ENCODE assay signal across 2 cellular contexts in the genomic region with DNA sequence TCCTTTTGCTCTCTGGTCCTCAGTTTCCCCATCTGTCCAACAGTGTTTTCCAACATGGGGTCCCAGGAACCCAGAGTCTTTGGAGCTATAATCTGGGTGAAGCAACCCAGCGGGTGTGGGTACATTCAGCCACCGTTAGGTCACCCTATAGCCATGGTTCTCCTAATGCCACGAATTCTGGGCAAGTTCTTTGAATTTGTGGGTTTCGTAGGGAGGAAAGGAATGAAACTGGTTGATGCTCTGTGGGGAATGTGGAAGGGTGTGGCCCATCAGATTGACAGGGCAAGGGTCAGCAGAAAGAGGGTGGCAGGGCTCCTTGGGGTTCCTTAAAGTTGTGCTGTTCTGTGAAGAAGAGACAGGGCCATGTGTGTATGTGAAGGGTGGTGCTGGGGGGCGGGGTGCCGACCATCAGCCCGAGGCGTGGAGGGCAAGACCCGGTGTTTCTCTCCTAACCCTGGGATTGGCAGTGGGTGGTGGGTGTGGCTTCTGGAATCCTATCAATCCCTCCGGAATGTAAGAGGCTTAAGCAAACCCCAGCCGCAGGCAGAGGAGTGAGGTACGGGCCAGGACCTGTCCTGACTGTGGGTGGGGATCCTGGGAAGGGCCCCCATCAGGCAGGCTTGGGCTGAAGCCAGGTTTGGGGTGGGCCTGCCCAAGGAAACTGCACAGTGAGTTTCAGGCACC.
TF ChIP-seq lines count a peak whose summit lies in the region.

No MANE protein-coding gene starts in this region.

TF ChIP-seq in IMR-90, 13 proteins besides CTCF, POLR2A, EP300 and RAD21:
- TF ChIP-seq MAFK (IDR thresholded peaks at IDR 0.05; ENCODE audit: low read depth, low read length) (no peak), MXI1 (IDR thresholded peaks at IDR 0.05; ENCODE audit: borderline replicate concordance, low read depth, low read length) (no peak), SMC3 (IDR thresholded peaks at IDR 0.05; ENCODE audit: low read depth, low read length) (no peak), MAZ (IDR thresholded peaks at IDR 0.05; ENCODE audit: borderline replicate concordance, low read depth, low read length) (no peak), FOS (IDR thresholded peaks at IDR 0.05; ENCODE audit: low read depth, low read length) (no peak), CEBPB (IDR thresholded peaks at IDR 0.05; ENCODE audit: low read depth, low read length) (no peak), RCOR1 (IDR thresholded peaks at IDR 0.05; ENCODE audit: insufficient replicate concordance, low read length) (no peak), NFE2L2 (IDR thresholded peaks at IDR 0.05; ENCODE audit: low read depth, low read length) (no peak), RFX5 (IDR thresholded peaks at IDR 0.05; ENCODE audit: low read depth, low read length) (no peak), BHLHE40 (IDR thresholded peaks at IDR 0.05; ENCODE audit: low read depth, low read length) (no peak), CHD1 (IDR thresholded peaks at IDR 0.05; ENCODE audit: low read depth, low read length) (no peak)
- TF ChIP-seq, protein P1, sequence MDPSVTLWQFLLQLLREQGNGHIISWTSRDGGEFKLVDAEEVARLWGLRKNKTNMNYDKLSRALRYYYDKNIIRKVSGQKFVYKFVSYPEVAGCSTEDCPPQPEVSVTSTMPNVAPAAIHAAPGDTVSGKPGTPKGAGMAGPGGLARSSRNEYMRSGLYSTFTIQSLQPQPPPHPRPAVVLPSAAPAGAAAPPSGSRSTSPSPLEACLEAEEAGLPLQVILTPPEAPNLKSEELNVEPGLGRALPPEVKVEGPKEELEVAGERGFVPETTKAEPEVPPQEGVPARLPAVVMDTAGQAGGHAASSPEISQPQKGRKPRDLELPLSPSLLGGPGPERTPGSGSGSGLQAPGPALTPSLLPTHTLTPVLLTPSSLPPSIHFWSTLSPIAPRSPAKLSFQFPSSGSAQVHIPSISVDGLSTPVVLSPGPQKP (IDR thresholded peaks at IDR 0.05; ENCODE audit: borderline replicate concordance, low read depth, low read length) = no peak
- TF ChIP-seq, protein P2, sequence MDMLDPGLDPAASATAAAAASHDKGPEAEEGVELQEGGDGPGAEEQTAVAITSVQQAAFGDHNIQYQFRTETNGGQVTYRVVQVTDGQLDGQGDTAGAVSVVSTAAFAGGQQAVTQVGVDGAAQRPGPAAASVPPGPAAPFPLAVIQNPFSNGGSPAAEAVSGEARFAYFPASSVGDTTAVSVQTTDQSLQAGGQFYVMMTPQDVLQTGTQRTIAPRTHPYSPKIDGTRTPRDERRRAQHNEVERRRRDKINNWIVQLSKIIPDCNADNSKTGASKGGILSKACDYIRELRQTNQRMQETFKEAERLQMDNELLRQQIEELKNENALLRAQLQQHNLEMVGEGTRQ (IDR thresholded peaks at IDR 0.05; ENCODE audit: low read depth, low read length) = no peak

TF ChIP-seq in SK-N-SH treated with all-trans-retinoic acid at 6 μM for 48 hours, 23 proteins besides CTCF, POLR2A, EP300 and RAD21:
- no peak for TF ChIP-seq ZFP30 (CRISPR knock-in tag; IDR thresholded peaks at IDR 0.05)
- TF ChIP-seq, protein P3, sequence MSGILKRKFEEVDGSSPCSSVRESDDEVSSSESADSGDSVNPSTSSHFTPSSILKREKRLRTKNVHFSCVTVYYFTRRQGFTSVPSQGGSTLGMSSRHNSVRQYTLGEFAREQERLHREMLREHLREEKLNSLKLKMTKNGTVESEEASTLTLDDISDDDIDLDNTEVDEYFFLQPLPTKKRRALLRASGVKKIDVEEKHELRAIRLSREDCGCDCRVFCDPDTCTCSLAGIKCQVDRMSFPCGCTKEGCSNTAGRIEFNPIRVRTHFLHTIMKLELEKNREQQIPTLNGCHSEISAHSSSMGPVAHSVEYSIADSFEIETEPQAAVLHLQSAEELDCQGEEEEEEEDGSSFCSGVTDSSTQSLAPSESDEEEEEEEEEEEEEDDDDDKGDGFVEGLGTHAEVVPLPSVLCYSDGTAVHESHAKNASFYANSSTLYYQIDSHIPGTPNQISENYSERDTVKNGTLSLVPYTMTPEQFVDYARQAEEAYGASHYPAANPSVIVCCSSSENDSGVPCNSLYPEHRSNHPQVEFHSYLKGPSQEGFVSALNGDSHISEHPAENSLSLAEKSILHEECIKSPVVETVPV (CRISPR knock-in tag; IDR thresholded peaks at IDR 0.05) = no peak
- TF ChIP-seq BACH2 (CRISPR knock-in tag; IDR thresholded peaks at IDR 0.05; ENCODE audit: borderline replicate concordance) = no peak
- no peak for TF ChIP-seq PPARA (CRISPR knock-in tag; IDR thresholded peaks at IDR 0.05; ENCODE audit: borderline replicate concordance)
- no peak for TF ChIP-seq CSDC2 (CRISPR knock-in tag; IDR thresholded peaks at IDR 0.05)
- TF ChIP-seq SNAI2 (CRISPR knock-in tag; IDR thresholded peaks at IDR 0.05) = no peak
- no peak for TF ChIP-seq OSR1 (CRISPR knock-in tag; IDR thresholded peaks at IDR 0.05)
- no peak for TF ChIP-seq RARB (CRISPR knock-in tag; IDR thresholded peaks at IDR 0.05)
- TF ChIP-seq, protein P4, sequence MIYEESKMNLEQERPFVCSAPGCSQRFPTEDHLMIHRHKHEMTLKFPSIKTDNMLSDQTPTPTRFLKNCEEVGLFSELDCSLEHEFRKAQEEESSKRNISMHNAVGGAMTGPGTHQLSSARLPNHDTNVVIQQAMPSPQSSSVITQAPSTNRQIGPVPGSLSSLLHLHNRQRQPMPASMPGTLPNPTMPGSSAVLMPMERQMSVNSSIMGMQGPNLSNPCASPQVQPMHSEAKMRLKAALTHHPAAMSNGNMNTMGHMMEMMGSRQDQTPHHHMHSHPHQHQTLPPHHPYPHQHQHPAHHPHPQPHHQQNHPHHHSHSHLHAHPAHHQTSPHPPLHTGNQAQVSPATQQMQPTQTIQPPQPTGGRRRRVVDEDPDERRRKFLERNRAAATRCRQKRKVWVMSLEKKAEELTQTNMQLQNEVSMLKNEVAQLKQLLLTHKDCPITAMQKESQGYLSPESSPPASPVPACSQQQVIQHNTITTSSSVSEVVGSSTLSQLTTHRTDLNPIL (CRISPR knock-in tag; IDR thresholded peaks at IDR 0.05; ENCODE audit: low read depth) = no peak
- no peak for TF ChIP-seq ZFP3 (CRISPR knock-in tag; IDR thresholded peaks at IDR 0.05)
- no peak for TF ChIP-seq GLIS3 (CRISPR knock-in tag; IDR thresholded peaks at IDR 0.05)
- no peak for TF ChIP-seq ZNF565 (CRISPR knock-in tag; conservative IDR thresholded peaks at IDR 0.05; ENCODE audit: low read depth)
- TF ChIP-seq, protein P5, sequence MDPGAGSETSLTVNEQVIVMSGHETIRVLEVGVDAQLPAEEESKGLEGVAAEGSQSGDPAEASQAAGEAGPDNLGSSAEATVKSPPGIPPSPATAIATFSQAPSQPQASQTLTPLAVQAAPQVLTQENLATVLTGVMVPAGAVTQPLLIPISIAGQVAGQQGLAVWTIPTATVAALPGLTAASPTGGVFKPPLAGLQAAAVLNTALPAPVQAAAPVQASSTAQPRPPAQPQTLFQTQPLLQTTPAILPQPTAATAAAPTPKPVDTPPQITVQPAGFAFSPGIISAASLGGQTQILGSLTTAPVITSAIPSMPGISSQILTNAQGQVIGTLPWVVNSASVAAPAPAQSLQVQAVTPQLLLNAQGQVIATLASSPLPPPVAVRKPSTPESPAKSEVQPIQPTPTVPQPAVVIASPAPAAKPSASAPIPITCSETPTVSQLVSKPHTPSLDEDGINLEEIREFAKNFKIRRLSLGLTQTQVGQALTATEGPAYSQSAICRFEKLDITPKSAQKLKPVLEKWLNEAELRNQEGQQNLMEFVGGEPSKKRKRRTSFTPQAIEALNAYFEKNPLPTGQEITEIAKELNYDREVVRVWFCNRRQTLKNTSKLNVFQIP (CRISPR knock-in tag; IDR thresholded peaks at IDR 0.05; ENCODE audit: borderline replicate concordance, low read depth) = no peak
- no peak for TF ChIP-seq TCF4 (CRISPR knock-in tag; IDR thresholded peaks at IDR 0.05; ENCODE audit: borderline replicate concordance)
- TF ChIP-seq, protein P6, sequence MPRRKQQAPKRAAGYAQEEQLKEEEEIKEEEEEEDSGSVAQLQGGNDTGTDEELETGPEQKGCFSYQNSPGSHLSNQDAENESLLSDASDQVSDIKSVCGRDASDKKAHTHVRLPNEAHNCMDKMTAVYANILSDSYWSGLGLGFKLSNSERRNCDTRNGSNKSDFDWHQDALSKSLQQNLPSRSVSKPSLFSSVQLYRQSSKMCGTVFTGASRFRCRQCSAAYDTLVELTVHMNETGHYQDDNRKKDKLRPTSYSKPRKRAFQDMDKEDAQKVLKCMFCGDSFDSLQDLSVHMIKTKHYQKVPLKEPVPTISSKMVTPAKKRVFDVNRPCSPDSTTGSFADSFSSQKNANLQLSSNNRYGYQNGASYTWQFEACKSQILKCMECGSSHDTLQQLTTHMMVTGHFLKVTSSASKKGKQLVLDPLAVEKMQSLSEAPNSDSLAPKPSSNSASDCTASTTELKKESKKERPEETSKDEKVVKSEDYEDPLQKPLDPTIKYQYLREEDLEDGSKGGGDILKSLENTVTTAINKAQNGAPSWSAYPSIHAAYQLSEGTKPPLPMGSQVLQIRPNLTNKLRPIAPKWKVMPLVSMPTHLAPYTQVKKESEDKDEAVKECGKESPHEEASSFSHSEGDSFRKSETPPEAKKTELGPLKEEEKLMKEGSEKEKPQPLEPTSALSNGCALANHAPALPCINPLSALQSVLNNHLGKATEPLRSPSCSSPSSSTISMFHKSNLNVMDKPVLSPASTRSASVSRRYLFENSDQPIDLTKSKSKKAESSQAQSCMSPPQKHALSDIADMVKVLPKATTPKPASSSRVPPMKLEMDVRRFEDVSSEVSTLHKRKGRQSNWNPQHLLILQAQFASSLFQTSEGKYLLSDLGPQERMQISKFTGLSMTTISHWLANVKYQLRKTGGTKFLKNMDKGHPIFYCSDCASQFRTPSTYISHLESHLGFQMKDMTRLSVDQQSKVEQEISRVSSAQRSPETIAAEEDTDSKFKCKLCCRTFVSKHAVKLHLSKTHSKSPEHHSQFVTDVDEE (CRISPR knock-in tag; IDR thresholded peaks at IDR 0.05) = no peak
- no peak for TF ChIP-seq ZNF8 (CRISPR knock-in tag; IDR thresholded peaks at IDR 0.05)
- no peak for TF ChIP-seq ZNF70 (CRISPR knock-in tag; IDR thresholded peaks at IDR 0.05)
- TF ChIP-seq TOX (CRISPR knock-in tag; IDR thresholded peaks at IDR 0.05; ENCODE audit: borderline replicate concordance) = no peak
